Comparison of ENCODE assay signal across 1 cellular context in the genomic region with DNA sequence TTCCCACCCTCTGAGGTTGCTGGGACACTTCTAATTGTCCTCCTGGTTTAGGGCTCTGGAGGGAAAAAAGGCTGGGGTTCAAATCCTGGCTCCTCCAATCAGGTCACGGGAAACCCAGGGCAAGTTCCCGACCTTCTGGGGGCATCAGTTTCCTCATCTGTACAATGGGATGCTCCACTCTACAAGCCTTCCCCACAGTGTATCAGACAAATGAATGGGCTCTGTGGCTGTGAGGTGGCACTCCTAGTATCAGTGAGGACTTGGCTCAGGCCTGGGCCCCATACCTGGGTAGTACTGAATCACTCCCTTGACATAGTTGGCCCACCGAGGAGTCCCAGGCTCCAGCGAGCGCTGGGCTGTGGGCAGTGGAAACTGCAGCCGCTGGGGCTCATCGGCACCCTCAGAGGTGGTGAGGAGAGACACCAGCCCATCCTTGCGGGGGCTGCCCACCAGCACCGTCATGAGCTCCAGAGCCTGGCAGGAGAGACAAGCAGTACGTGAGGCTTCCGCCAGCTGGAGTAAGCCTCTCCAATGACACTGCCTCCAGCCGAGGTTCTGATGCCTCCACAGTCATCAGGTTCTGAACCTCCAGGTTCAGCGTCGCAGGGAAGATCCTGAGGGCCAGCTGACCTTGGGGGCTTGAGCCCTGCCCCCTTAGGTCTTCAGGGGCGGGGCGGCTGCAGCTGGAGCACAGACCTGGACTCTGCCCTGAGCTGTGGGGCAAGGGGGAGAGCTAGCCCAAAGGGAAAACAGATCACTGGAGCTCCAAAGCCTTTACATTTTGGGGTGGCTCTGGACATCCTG.
TF ChIP-seq lines count a peak whose summit lies in the region.

No MANE protein-coding gene starts in this region.

TF ChIP-seq in HepG2, 621 proteins besides CTCF, POLR2A, EP300 and RAD21 (continued from another document and continues in another):
- TF ChIP-seq ZBTB10 (CRISPR knock-in tag; IDR thresholded peaks at IDR 0.05; ENCODE audit: borderline replicate concordance) (peak; percentile 81), BRCA1 (CRISPR knock-in tag; IDR thresholded peaks at IDR 0.05) (peak; percentile 49; the same call in 1 of the 2 replicates), SRSF1 (optimal IDR thresholded peaks at IDR 0.05; ENCODE audit: low read depth, low read length) (peak; percentile 13), DPF2 (CRISPR knock-in tag; IDR thresholded peaks at IDR 0.05; ENCODE audit: borderline replicate concordance, low read depth) (peak; percentile 66), YEATS2 (CRISPR knock-in tag; IDR thresholded peaks at IDR 0.05; ENCODE audit: borderline replicate concordance) (peak; percentile 26; the same call in 1 of the 2 replicates), ZNF333 (CRISPR knock-in tag; IDR thresholded peaks at IDR 0.05; ENCODE audit: borderline replicate concordance) (no peak), BORCS8-MEF2B (CRISPR knock-in tag; IDR thresholded peaks at IDR 0.05) (peak; percentile 55; the same call in 1 of the 2 replicates), KMT2B (CRISPR knock-in tag; IDR thresholded peaks at IDR 0.05) (peak; percentile 57; the same call in 1 of the 2 replicates), ZNF292 (CRISPR knock-in tag; IDR thresholded peaks at IDR 0.05; ENCODE audit: borderline replicate concordance, low read depth) (peak; percentile 82; the same call in 1 of the 2 replicates), ZBTB38 (CRISPR knock-in tag; IDR thresholded peaks at IDR 0.05) (0 out of 2 replicates have a peak, but pooled peaks have one; percentile 16), RXRA (CRISPR knock-in tag; IDR thresholded peaks at IDR 0.05) (peak; percentile 91), ZNF101 (CRISPR knock-in tag; IDR thresholded peaks at IDR 0.05; ENCODE audit: borderline replicate concordance, low read depth) (0 out of 2 replicates have a peak, but pooled peaks have one; percentile 55), SOX5 (CRISPR knock-in tag; IDR thresholded peaks at IDR 0.05; ENCODE audit: borderline replicate concordance) (peak; percentile 48; the same call in 1 of the 2 replicates), ZNF772 (CRISPR knock-in tag; IDR thresholded peaks at IDR 0.05) (peak; percentile 61; the same call in 1 of the 2 replicates), ZNF124 (CRISPR knock-in tag; IDR thresholded peaks at IDR 0.05) (peak; percentile 63; the same call in 1 of the 2 replicates), RARG (CRISPR knock-in tag; IDR thresholded peaks at IDR 0.05; ENCODE audit: low read depth) (no peak), SNAI1 (CRISPR knock-in tag; IDR thresholded peaks at IDR 0.05; ENCODE audit: borderline replicate concordance) (no peak), NFKBIZ (CRISPR knock-in tag; IDR thresholded peaks at IDR 0.05) (peak; percentile 36; the same call in 1 of the 2 replicates), DNMT1 (CRISPR knock-in tag; IDR thresholded peaks at IDR 0.05) (no peak), ZNF607 (CRISPR knock-in tag; IDR thresholded peaks at IDR 0.05; ENCODE audit: borderline replicate concordance) (peak; percentile 88), ZFP82 (CRISPR knock-in tag; IDR thresholded peaks at IDR 0.05; ENCODE audit: borderline replicate concordance) (peak; percentile 49; the same call in 1 of the 2 replicates), SMYD3 (CRISPR knock-in tag; IDR thresholded peaks at IDR 0.05) (no peak), CHCHD3 (CRISPR knock-in tag; IDR thresholded peaks at IDR 0.05) (0 out of 2 replicates have a peak, but pooled peaks have one; percentile 18), NFYC (CRISPR knock-in tag; IDR thresholded peaks at IDR 0.05) (peak; percentile 34), HNF4G (IDR thresholded peaks at IDR 0.05; ENCODE audit: borderline replicate concordance, low read depth, low read length) (peak; percentile 95), HNF4G (CRISPR knock-in tag; IDR thresholded peaks at IDR 0.05; ENCODE audit: borderline replicate concordance, low read depth) (peak; percentile 85), ZNF225 (CRISPR knock-in tag; IDR thresholded peaks at IDR 0.05) (peak; percentile 19; the same call in 1 of the 2 replicates), TMF1 (CRISPR knock-in tag; IDR thresholded peaks at IDR 0.05; ENCODE audit: low read depth) (0 out of 2 replicates have a peak, but pooled peaks have one; percentile 14), HOXA3 (CRISPR knock-in tag; IDR thresholded peaks at IDR 0.05) (peak; percentile 64), NR2F1 (CRISPR knock-in tag; IDR thresholded peaks at IDR 0.05) (peak; percentile 24 to 62; a peak in 2 of 4 replicates), THAP11 (CRISPR knock-in tag; IDR thresholded peaks at IDR 0.05) (peak; percentile 65), CHD2 (IDR thresholded peaks at IDR 0.05; ENCODE audit: low read depth, low read length) (no peak), NFE2 (CRISPR knock-in tag; IDR thresholded peaks at IDR 0.05) (no peak), MIXL1 (CRISPR knock-in tag; IDR thresholded peaks at IDR 0.05) (peak; percentile 82; the same call in 1 of the 2 replicates), FOXA3 (CRISPR knock-in tag; IDR thresholded peaks at IDR 0.05) (peak; percentile 45), EHMT2 (IDR thresholded peaks at IDR 0.05; ENCODE audit: borderline replicate concordance, low read depth, low read length) (no peak), NONO (IDR thresholded peaks at IDR 0.05) (no peak), NONO (CRISPR knock-in tag; conservative IDR thresholded peaks at IDR 0.05) (peak; percentile 80; the same call in 1 of the 2 replicates)
- TF ChIP-seq, protein P1, sequence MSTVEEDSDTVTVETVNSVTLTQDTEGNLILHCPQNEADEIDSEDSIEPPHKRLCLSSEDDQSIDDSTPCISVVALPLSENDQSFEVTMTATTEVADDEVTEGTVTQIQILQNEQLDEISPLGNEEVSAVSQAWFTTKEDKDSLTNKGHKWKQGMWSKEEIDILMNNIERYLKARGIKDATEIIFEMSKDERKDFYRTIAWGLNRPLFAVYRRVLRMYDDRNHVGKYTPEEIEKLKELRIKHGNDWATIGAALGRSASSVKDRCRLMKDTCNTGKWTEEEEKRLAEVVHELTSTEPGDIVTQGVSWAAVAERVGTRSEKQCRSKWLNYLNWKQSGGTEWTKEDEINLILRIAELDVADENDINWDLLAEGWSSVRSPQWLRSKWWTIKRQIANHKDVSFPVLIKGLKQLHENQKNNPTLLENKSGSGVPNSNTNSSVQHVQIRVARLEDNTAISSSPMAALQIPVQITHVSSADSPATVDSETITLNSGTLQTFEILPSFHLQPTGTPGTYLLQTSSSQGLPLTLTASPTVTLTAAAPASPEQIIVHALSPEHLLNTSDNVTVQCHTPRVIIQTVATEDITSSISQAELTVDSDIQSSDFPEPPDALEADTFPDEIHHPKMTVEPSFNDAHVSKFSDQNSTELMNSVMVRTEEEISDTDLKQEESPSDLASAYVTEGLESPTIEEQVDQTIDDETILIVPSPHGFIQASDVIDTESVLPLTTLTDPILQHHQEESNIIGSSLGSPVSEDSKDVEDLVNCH (CRISPR knock-in tag; IDR thresholded peaks at IDR 0.05), result no peak
- TF ChIP-seq, protein P2, sequence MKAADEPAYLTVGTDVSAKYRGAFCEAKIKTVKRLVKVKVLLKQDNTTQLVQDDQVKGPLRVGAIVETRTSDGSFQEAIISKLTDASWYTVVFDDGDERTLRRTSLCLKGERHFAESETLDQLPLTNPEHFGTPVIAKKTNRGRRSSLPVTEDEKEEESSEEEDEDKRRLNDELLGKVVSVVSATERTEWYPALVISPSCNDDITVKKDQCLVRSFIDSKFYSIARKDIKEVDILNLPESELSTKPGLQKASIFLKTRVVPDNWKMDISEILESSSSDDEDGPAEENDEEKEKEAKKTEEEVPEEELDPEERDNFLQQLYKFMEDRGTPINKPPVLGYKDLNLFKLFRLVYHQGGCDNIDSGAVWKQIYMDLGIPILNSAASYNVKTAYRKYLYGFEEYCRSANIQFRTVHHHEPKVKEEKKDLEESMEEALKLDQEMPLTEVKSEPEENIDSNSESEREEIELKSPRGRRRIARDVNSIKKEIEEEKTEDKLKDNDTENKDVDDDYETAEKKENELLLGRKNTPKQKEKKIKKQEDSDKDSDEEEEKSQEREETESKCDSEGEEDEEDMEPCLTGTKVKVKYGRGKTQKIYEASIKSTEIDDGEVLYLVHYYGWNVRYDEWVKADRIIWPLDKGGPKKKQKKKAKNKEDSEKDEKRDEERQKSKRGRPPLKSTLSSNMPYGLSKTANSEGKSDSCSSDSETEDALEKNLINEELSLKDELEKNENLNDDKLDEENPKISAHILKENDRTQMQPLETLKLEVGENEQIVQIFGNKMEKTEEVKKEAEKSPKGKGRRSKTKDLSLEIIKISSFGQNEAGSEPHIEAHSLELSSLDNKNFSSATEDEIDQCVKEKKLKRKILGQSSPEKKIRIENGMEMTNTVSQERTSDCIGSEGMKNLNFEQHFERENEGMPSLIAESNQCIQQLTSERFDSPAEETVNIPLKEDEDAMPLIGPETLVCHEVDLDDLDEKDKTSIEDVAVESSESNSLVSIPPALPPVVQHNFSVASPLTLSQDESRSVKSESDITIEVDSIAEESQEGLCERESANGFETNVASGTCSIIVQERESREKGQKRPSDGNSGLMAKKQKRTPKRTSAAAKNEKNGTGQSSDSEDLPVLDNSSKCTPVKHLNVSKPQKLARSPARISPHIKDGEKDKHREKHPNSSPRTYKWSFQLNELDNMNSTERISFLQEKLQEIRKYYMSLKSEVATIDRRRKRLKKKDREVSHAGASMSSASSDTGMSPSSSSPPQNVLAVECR (CRISPR knock-in tag; IDR thresholded peaks at IDR 0.05; ENCODE audit: borderline replicate concordance), result peak; percentile 70
- TF ChIP-seq, protein P3, sequence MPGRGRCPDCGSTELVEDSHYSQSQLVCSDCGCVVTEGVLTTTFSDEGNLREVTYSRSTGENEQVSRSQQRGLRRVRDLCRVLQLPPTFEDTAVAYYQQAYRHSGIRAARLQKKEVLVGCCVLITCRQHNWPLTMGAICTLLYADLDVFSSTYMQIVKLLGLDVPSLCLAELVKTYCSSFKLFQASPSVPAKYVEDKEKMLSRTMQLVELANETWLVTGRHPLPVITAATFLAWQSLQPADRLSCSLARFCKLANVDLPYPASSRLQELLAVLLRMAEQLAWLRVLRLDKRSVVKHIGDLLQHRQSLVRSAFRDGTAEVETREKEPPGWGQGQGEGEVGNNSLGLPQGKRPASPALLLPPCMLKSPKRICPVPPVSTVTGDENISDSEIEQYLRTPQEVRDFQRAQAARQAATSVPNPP (CRISPR knock-in tag; IDR thresholded peaks at IDR 0.05), result no peak
- TF ChIP-seq, protein P4, sequence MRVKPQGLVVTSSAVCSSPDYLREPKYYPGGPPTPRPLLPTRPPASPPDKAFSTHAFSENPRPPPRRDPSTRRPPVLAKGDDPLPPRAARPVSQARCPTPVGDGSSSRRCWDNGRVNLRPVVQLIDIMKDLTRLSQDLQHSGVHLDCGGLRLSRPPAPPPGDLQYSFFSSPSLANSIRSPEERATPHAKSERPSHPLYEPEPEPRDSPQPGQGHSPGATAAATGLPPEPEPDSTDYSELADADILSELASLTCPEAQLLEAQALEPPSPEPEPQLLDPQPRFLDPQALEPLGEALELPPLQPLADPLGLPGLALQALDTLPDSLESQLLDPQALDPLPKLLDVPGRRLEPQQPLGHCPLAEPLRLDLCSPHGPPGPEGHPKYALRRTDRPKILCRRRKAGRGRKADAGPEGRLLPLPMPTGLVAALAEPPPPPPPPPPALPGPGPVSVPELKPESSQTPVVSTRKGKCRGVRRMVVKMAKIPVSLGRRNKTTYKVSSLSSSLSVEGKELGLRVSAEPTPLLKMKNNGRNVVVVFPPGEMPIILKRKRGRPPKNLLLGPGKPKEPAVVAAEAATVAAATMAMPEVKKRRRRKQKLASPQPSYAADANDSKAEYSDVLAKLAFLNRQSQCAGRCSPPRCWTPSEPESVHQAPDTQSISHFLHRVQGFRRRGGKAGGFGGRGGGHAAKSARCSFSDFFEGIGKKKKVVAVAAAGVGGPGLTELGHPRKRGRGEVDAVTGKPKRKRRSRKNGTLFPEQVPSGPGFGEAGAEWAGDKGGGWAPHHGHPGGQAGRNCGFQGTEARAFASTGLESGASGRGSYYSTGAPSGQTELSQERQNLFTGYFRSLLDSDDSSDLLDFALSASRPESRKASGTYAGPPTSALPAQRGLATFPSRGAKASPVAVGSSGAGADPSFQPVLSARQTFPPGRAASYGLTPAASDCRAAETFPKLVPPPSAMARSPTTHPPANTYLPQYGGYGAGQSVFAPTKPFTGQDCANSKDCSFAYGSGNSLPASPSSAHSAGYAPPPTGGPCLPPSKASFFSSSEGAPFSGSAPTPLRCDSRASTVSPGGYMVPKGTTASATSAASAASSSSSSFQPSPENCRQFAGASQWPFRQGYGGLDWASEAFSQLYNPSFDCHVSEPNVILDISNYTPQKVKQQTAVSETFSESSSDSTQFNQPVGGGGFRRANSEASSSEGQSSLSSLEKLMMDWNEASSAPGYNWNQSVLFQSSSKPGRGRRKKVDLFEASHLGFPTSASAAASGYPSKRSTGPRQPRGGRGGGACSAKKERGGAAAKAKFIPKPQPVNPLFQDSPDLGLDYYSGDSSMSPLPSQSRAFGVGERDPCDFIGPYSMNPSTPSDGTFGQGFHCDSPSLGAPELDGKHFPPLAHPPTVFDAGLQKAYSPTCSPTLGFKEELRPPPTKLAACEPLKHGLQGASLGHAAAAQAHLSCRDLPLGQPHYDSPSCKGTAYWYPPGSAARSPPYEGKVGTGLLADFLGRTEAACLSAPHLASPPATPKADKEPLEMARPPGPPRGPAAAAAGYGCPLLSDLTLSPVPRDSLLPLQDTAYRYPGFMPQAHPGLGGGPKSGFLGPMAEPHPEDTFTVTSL (CRISPR knock-in tag; IDR thresholded peaks at IDR 0.05; ENCODE audit: borderline replicate concordance), result no peak; the same call in 1 of the 2 replicates
- TF ChIP-seq, protein P5, sequence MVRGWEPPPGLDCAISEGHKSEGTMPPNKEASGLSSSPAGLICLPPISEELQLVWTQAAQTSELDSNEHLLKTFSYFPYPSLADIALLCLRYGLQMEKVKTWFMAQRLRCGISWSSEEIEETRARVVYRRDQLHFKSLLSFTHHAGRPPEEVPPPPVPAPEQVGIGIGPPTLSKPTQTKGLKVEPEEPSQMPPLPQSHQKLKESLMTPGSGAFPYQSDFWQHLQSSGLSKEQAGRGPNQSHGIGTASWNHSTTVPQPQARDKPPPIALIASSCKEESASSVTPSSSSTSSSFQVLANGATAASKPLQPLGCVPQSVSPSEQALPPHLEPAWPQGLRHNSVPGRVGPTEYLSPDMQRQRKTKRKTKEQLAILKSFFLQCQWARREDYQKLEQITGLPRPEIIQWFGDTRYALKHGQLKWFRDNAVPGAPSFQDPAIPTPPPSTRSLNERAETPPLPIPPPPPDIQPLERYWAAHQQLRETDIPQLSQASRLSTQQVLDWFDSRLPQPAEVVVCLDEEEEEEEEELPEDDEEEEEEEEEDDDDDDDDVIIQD (CRISPR knock-in tag; IDR thresholded peaks at IDR 0.05; ENCODE audit: low read depth), result peak; percentile 49; the same call in 1 of the 2 replicates
